In the genomic region with DNA sequence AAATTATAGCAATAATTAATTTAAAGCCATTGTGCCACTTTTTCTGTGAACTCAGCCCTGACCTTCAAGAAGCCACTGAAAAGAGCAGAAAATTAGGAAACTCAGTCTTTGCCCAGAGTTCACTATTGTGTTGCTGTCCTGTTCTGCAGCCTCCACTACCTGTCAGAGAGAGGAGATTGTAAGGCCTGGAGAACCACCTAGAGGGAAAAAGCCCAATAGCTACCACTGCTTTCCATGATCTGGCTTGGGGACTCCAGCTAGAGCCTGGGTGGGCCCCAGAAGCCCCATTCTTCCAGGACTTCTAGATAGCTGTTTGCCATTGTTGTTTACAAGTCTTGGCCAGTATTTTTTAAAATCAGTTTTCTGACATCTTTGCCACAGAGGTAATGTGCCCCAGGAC, we compare ENCODE assay signal across 1 cellular context.
TF ChIP-seq lines count a peak whose summit lies in the region.

No MANE protein-coding gene starts in this region.

TF ChIP-seq in H1, 55 proteins besides CTCF, POLR2A, EP300 and RAD21:
- TF ChIP-seq, protein P1, sequence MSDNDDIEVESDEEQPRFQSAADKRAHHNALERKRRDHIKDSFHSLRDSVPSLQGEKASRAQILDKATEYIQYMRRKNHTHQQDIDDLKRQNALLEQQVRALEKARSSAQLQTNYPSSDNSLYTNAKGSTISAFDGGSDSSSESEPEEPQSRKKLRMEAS (IDR thresholded peaks at IDR 0.05) = no peak
- no peak for TF ChIP-seq KDM5A (IDR thresholded peaks at IDR 0.05; ENCODE audit: low read length)
- no peak for TF ChIP-seq SIN3A (conservative IDR thresholded peaks at IDR 0.05 in 1 of 2, IDR thresholded peaks at IDR 0.05 in 1 of 2; ENCODE audit: low read depth in 1 of 2, low read length in 2 of 2)
- no peak for TF ChIP-seq NRF1 (IDR thresholded peaks at IDR 0.05; ENCODE audit: low read depth, low read length)
- TF ChIP-seq TBP (IDR thresholded peaks at IDR 0.05; ENCODE audit: low read depth, low read length) = no peak
- TF ChIP-seq EGR1 (IDR thresholded peaks at IDR 0.05; ENCODE audit: borderline replicate concordance, low read depth, low read length) = no peak
- TF ChIP-seq TAF1 (IDR thresholded peaks at IDR 0.05; ENCODE audit: low read depth, low read length) = no peak
- TF ChIP-seq, protein P2, sequence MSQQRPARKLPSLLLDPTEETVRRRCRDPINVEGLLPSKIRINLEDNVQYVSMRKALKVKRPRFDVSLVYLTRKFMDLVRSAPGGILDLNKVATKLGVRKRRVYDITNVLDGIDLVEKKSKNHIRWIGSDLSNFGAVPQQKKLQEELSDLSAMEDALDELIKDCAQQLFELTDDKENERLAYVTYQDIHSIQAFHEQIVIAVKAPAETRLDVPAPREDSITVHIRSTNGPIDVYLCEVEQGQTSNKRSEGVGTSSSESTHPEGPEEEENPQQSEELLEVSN (IDR thresholded peaks at IDR 0.05) = no peak
- TF ChIP-seq CHD1 (IDR thresholded peaks at IDR 0.05; ENCODE audit: low read depth, low read length) = no peak
- no peak for TF ChIP-seq CEBPB (IDR thresholded peaks at IDR 0.05; ENCODE audit: low read depth, low read length)
- TF ChIP-seq, protein P3, sequence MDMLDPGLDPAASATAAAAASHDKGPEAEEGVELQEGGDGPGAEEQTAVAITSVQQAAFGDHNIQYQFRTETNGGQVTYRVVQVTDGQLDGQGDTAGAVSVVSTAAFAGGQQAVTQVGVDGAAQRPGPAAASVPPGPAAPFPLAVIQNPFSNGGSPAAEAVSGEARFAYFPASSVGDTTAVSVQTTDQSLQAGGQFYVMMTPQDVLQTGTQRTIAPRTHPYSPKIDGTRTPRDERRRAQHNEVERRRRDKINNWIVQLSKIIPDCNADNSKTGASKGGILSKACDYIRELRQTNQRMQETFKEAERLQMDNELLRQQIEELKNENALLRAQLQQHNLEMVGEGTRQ (IDR thresholded peaks at IDR 0.05; ENCODE audit: low read length) = no peak
- no peak for TF ChIP-seq CHD2 (IDR thresholded peaks at IDR 0.05; ENCODE audit: low read length)
- TF ChIP-seq SAP30 (IDR thresholded peaks at IDR 0.05; ENCODE audit: insufficient read depth, insufficient replicate concordance, low read length) = no peak
- TF ChIP-seq TCF12 (IDR thresholded peaks at IDR 0.05; ENCODE audit: low read depth, low read length) = no peak
- TF ChIP-seq ZNF274 (IDR thresholded peaks at IDR 0.05; ENCODE audit: borderline replicate concordance, extremely low read depth, low read length) = no peak
